In genomic region chr1:68322837-68323687, GRCh38 we compare ENCODE assay signal across 12 cellular contexts.
DNase-seq lines count a peak whose midpoint lies in the region; ATAC-seq, FAIRE-seq and TF ChIP-seq lines count a peak whose summit lies in the region.
"Had no signal": no experiment of that assay in that cellular context is flagged by ENCODE, and none has a peak within 500 bp of the region (broad histone marks: within the 10 kb centered on the region; RNA-seq: fewer than 3 reads in every experiment).

No MANE protein-coding gene starts in this region.

- H3K79me2 ChIP-seq in HCT116 (ENCODE audit: insufficient read depth, low read length) (no peaks in the 10 kb centered on the region), astrocyte (ENCODE audit: insufficient read depth, low read length) (no peaks in the 10 kb centered on the region)

- ATAC-seq in HCT116 = peak; percentile 85
- ATAC-seq in HG03196 (IDR thresholded peaks at IDR 0.05; ENCODE audit: unreplicated experiment) = no peak
- ATAC-seq in HG02798 (IDR thresholded peaks at IDR 0.05; ENCODE audit: poor library complexity, unreplicated experiment) = no peak

- POLR2A ChIA-PET in HCT116 (lab: Charles Lee) = interaction anchor here (1.7 kb wide), 1 partner anchor 62 kb away, joined by 5 read pairs; no protein-coding TSS in a partner anchor

- H3K4me1 Mint-ChIP-seq in astrocyte (ENCODE audit: low read depth, unreplicated experiment) = peaks cover 13% of the 10 kb centered on the region

- no peak for FAIRE-seq in astrocyte (lab: Jason Lieb, UNC)

- RAD21 ChIA-PET in HCT116 (lab: Charles Lee; ENCODE audit: low non-redundant PET in 1 of 2, low total read pairs in 2 of 2, uncharacterized antibody in 2 of 2, unreplicated experiment in 2 of 2) = no interaction called here

- 42 to 62% methylated on average over 11 to 15 of the region's 15 CpGs for WGBS in lower leg skin, 2 donors

- H3K27ac Mint-ChIP-seq in astrocyte (ENCODE audit: unreplicated experiment) = peak overlapping the region; percentile 86

- BruUV-seq in HCT116 (replicated peaks; lab: Mats Ljungman, UMichigan) = no TSS peak

- peak overlapping the region; percentile 13 to 22 for H3K4me3 ChIP-seq in HCT116 (replicated peaks in 1 of 2; ENCODE audit: low read depth in 1 of 2, low read length in 2 of 2)
- H3K4me3 ChIP-seq in astrocyte (ENCODE audit: insufficient read depth, low read depth, low read length) = no peak overlapping the region
- no peak overlapping the region for H3K4me3 ChIP-seq in lower leg skin (ENCODE audit: low read depth, poor library complexity, severe bottlenecking)
- no peak overlapping the region for H3K4me3 ChIP-seq in tibial artery
- H3K4me3 ChIP-seq in brain microvascular endothelial cell (ENCODE audit: low read depth, low read length) = no peak overlapping the region

- peak overlapping the region; percentile 83 for H2AFZ ChIP-seq in HCT116 (ENCODE audit: low read depth, low read length, poor library complexity, severe bottlenecking)
- H2AFZ ChIP-seq in astrocyte (ENCODE audit: low read depth, low read length) = peak overlapping the region; percentile 43

- H3K36me3 Mint-ChIP-seq in astrocyte (ENCODE audit: low read depth, unreplicated experiment) = no peaks in the 10 kb centered on the region

- peaks cover 2% of the 10 kb centered on the region for H3K27me3 Mint-ChIP-seq in astrocyte (ENCODE audit: low read depth, unreplicated experiment)

- no peaks in the 10 kb centered on the region for H3K9me2 ChIP-seq in HCT116 (ENCODE audit: insufficient read depth)

- peaks cover 2% of the 10 kb centered on the region for H3K9me3 Mint-ChIP-seq in astrocyte (ENCODE audit: unreplicated experiment)

- H3K9me3 ChIP-seq in HCT116 (ENCODE audit: control insufficient read depth in 1 of 2, insufficient read depth in 1 of 2, low read depth in 1 of 2, low read length in 2 of 2) = no peaks in the 10 kb centered on the region
- no peaks in the 10 kb centered on the region for H3K9me3 ChIP-seq in astrocyte (ENCODE audit: insufficient read depth, low read depth, low read length)
- no peaks in the 10 kb centered on the region for H3K9me3 ChIP-seq in tibial artery

- H3K36me3 ChIP-seq in HCT116 (ENCODE audit: control insufficient read depth in 1 of 2, insufficient read depth in 2 of 2, low read length in 2 of 2) = no peaks in the 10 kb centered on the region
- no peaks in the 10 kb centered on the region for H3K36me3 ChIP-seq in astrocyte (ENCODE audit: insufficient read depth, low read length)
- H3K36me3 ChIP-seq in tibial artery = no peaks in the 10 kb centered on the region
- no peaks in the 10 kb centered on the region for H3K36me3 ChIP-seq in brain microvascular endothelial cell (replicated peaks)

- TF ChIP-seq RAD21 in HCT116 (IDR thresholded peaks at IDR 0.05; ENCODE audit: low read depth) = no peak

- H4K20me1 ChIP-seq in HCT116 (ENCODE audit: insufficient read depth) (no peaks in the 10 kb centered on the region), astrocyte (ENCODE audit: insufficient read depth, low read length) (no peaks in the 10 kb centered on the region)

- TF ChIP-seq CTCF in HCT116 (IDR thresholded peaks at IDR 0.05 in 2 of 3, conservative IDR thresholded peaks at IDR 0.05 in 1 of 3; ENCODE audit: borderline replicate concordance in 1 of 3, insufficient read depth in 1 of 3, low read depth in 2 of 3, low read length in 2 of 3) (no peak), astrocyte (IDR thresholded peaks at IDR 0.05; ENCODE audit: insufficient read depth, low read depth, low read length) (no peak), lower leg skin (IDR thresholded peaks at IDR 0.05) (no peak), tibial artery (IDR thresholded peaks at IDR 0.05) (no peak), brain microvascular endothelial cell (IDR thresholded peaks at IDR 0.05; ENCODE audit: low read depth, low read length, missing control alignments) (no peak)

- no peak for TF ChIP-seq POLR2A in HCT116 (IDR thresholded peaks at IDR 0.05; ENCODE audit: borderline replicate concordance, extremely low read depth, insufficient read depth, insufficient read length)
- TF ChIP-seq POLR2A in lower leg skin (IDR thresholded peaks at IDR 0.05) = no peak

- H3K4me1 ChIP-seq in HCT116 (ENCODE audit: control insufficient read depth in 1 of 2, insufficient read depth in 2 of 2, low read length in 2 of 2) (peaks cover 40 to 43% of the 10 kb centered on the region in 2 experiments), astrocyte (ENCODE audit: insufficient read depth, low read length) (peaks cover 13% of the 10 kb centered on the region), tibial artery (peaks cover 0 to 12% (median 0%) of the 10 kb centered on the region in 4 donors)

- H3K27me3 ChIP-seq in HCT116 (ENCODE audit: insufficient read depth, low read length) (no peaks in the 10 kb centered on the region), astrocyte (ENCODE audit: insufficient read depth, low read length) (peaks cover 4% of the 10 kb centered on the region), tibial artery (no peaks in the 10 kb centered on the region), brain microvascular endothelial cell (replicated peaks) (no peaks in the 10 kb centered on the region)

- H3K4me2 ChIP-seq in HCT116 (ENCODE audit: low read length) = peak overlapping the region; percentile 60
- H3K4me2 ChIP-seq in astrocyte (ENCODE audit: low read length) = peak overlapping the region; percentile 66

- no peak overlapping the region for H3K4me3 Mint-ChIP-seq in astrocyte (ENCODE audit: unreplicated experiment)

- peak overlapping the region; percentile 61 for H3K27ac ChIP-seq in HCT116 (ENCODE audit: low read depth, low read length)
- H3K27ac ChIP-seq in astrocyte (ENCODE audit: low read depth, low read length) = no peak overlapping the region
- peak overlapping the region; percentile 23 to 42 for H3K27ac ChIP-seq in tibial artery
- H3K27ac ChIP-seq in brain microvascular endothelial cell = no peak overlapping the region

- H3K9ac ChIP-seq in HCT116 (ENCODE audit: low read length) (peak overlapping the region; percentile 24), astrocyte (ENCODE audit: low read length) (peak overlapping the region; percentile 8)

- in situ Hi-C loops in brain microvascular endothelial cell (cut with HindIII; ENCODE audit: low pct_ligation_motif_present, low sequenced_read_pairs) = loop anchor here (25.0 kb wide), 1 partner anchor 186 kb away; no protein-coding TSS in a partner anchor

- intact Hi-C loops in HCT116 (cut with micrococcal nuclease) = loop anchor here (2.0 to 5.0 kb wide), 2 partner anchors 62 to 151 kb away; no protein-coding TSS in a partner anchor
- intact Hi-C loops in lower leg skin (cut with DNase I; ENCODE audit: low total_unique reads) = no loop called here
- intact Hi-C loops in tibial artery (cut with DNase I; ENCODE audit: low total_unique reads) = loop anchor here (5.0 kb wide), 1 partner anchor 206 kb away; no protein-coding TSS in a partner anchor

- CTCF ChIA-PET in HCT116 (lab: Charles Lee) = interaction anchor here (0.6 to 4.7 kb wide), 6 partner anchors 20 to 473 kb away, joined by 3 to 60 read pairs (median 4); no protein-coding TSS in a partner anchor

- DNase-seq in HCT116 (ENCODE audit: low read depth, low spot score) (peak; percentile 89), astrocyte (ENCODE audit: low read depth) (peak; percentile 89), lower leg skin (ENCODE audit: low spot score in 2 of 2) (peak; percentile 77 to 92), tibial artery (peak; percentile 60 to 74), OCI-M1 (lab: John Stamatoyannopoulos, UW) (no peak), brain microvascular endothelial cell (no peak)
- DNase-seq: activated T-cell treated with anti-CD3 and anti-CD28 coated beads for 4 hours, HCEC 1CT, hippocampal formation, NCI-H1092 had no signal

TF ChIP-seq in HCT116, 20 proteins besides CTCF, POLR2A, EP300 and RAD21:
- TF ChIP-seq JUND (IDR thresholded peaks at IDR 0.05) (peak; percentile 79; the same call in 1 of the 2 replicates), ELF1 (IDR thresholded peaks at IDR 0.05; ENCODE audit: borderline replicate concordance, low read depth) (no peak), SIN3A (IDR thresholded peaks at IDR 0.05; ENCODE audit: low read depth) (no peak; the same call in 1 of the 2 replicates), FOSL1 (IDR thresholded peaks at IDR 0.05; ENCODE audit: low read depth) (peak; percentile 54), EZH2phosphoT487 (IDR thresholded peaks at IDR 0.05; ENCODE audit: borderline replicate concordance) (no peak), POLR2AphosphoS5 (IDR thresholded peaks at IDR 0.05; ENCODE audit: low read depth, low read length) (peak; percentile 59), ZFX (IDR thresholded peaks at IDR 0.05) (peak; percentile 70; the same call in 1 of the 2 replicates), CEBPB (IDR thresholded peaks at IDR 0.05; ENCODE audit: low read depth) (peak; percentile 72), MAX (IDR thresholded peaks at IDR 0.05) (no peak; the same call in 1 of the 2 replicates), YY1 (IDR thresholded peaks at IDR 0.05; ENCODE audit: extremely low read depth, insufficient replicate concordance, low read depth, low read length) (peak; percentile 14), CBX3 (IDR thresholded peaks at IDR 0.05; ENCODE audit: low read depth) (peak; percentile 51; the same call in 1 of the 2 replicates), TCF7L2 (IDR thresholded peaks at IDR 0.05; ENCODE audit: borderline replicate concordance, extremely low read depth, insufficient read depth, insufficient read length) (peak; percentile 100), SP1 (IDR thresholded peaks at IDR 0.05; ENCODE audit: low read depth) (peak; percentile 89)

Comparison
In these comparisons a context has a peak if more than half of its experiments do, and no peak if none do; other contexts are left out.
1. DNase-seq: peak in HCT116 (single experiment), astrocyte (single experiment), lower leg skin (2 of 2) and tibial artery (2 of 2); none in OCI-M1 (single experiment) and brain microvascular endothelial cell (single experiment).
2. H3K27ac ChIP-seq: peak in HCT116 (single experiment) and tibial artery (2 of 2); none in astrocyte (single experiment) and brain microvascular endothelial cell (single experiment).
3. H3K4me3 ChIP-seq: peak in HCT116 (2 of 2); none in astrocyte (single experiment), lower leg skin (single experiment), tibial artery (0 of 2) and brain microvascular endothelial cell (single experiment).